Comparison of ENCODE assay signal across 8 cellular contexts in the genomic region with DNA sequence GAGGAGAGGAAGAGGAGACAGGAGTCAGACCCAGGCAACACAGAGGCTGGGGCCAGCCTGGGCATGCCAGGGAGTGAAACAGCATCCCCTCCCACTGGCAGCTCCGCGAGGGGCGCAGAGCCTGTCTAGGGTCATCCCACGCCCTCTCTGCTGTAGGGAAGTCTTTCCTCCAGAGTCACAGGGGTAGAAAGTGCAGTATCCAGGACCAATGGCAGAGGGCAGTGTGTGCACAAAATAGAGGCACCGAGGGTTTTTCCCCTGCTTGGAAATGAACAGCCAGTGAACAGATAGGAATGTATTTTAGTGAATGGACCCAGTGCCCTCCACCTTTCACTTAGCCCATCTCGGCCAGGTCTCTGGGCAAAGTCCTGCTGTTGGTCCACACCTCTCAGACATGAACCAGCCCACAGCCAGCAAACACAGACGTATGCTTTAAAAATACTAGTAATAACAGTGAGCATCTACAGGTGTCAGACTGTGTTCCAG. TPM values are rescaled to one million over a fixed set of nuclear protein-coding genes. Genes with fewer than 3 reads are reported as not detected.
DNase-seq lines count a peak whose midpoint lies in the region; ATAC-seq, FAIRE-seq and TF ChIP-seq lines count a peak whose summit lies in the region.

No MANE protein-coding gene starts in this region.

- TF ChIP-seq RAD21 in HepG2 (CRISPR knock-in tag; IDR thresholded peaks at IDR 0.05), result peak; percentile 71

- intact Hi-C loops in HepG2 (cut with micrococcal nuclease; ENCODE audit: unreplicated experiment), result loop anchor here (1.0 to 2.0 kb wide), 2 partner anchors 288 to 297 kb away; no protein-coding TSS in a partner anchor

- in situ Hi-C loops in HepG2 (cut with HindIII; ENCODE audit: extremely low pct_ligation_motif_present, low pct_unique_long_range_greater_than_20kb), result loop anchor here (5.0 to 10.0 kb wide), 2 partner anchors 284 to 402 kb away; no protein-coding TSS in a partner anchor

- H3K27me3 ChIP-seq in HepG2 (ENCODE audit: control insufficient read depth in 1 of 2, insufficient read depth in 2 of 2, low read length in 2 of 2), result peaks cover 4 to 49% of the 10 kb centered on the region in 2 experiments; a peak in 2 of 5 replicates

- no peaks in the 10 kb centered on the region for H3K36me3 ChIP-seq in HepG2 (replicated peaks in 1 of 2; ENCODE audit: control insufficient read depth in 1 of 2, insufficient read depth in 2 of 2, low read length in 2 of 2)

- H3K4me3 ChIP-seq in HepG2 (replicated peaks in 1 of 3; ENCODE audit: insufficient read depth in 1 of 3, low read depth in 2 of 3, low read length in 3 of 3), result no peak overlapping the region

- H3K9me3 ChIP-seq in HepG2 (ENCODE audit: low read length), result no peaks in the 10 kb centered on the region

- no peak overlapping the region for H3K27ac ChIP-seq in HepG2 (ENCODE audit: extremely low read length, insufficient read depth, low read length)

- BruUV-seq in HepG2 (replicated peaks; lab: Mats Ljungman, UMichigan), result no TSS peak

- 0% methylated on average over 5 of the region's 7 CpGs for WGBS in HepG2 (ENCODE audit: low lambda C conversion rate)

- FAIRE-seq in HepG2 (lab: Jason Lieb, UNC), result peak; percentile 60

- no peaks in the 10 kb centered on the region for H3K4me1 ChIP-seq in HepG2 (ENCODE audit: insufficient read depth, low read length)

- DNase-seq in AG08395 (ENCODE audit: low spot score) (peak; percentile 85), NCI-H226 (peak; percentile 78), dedifferentiated amniotic fluid mesenchymal stem cell (ENCODE audit: extremely low spot score) (peak; percentile 72), HepG2 (ENCODE audit: low spot score) (peak; percentile 40)
- DNase-seq in activated CD4-positive, alpha-beta T cell treated with anti-CD3 and anti-CD28 coated beads, Interleukin-2, amount 50 U/mL, for 1 hour, result peak; percentile 63
- peak; percentile 29 to 46 (median 42) for DNase-seq in stimulated activated CD4-positive, alpha-beta T cell treated with anti-CD3 and anti-CD28 coated beads, TNF-alpha, amount 100 ng/mL, for 1 hour (ENCODE audit: low read depth in 3 of 3, low spot score in 1 of 3)

- H4K20me1 ChIP-seq in HepG2 (ENCODE audit: insufficient read depth, low read length), result no peaks in the 10 kb centered on the region

- no peaks in the 10 kb centered on the region for H3K79me2 ChIP-seq in HepG2 (ENCODE audit: insufficient read depth, low read length)

- no peak overlapping the region for H2AFZ ChIP-seq in HepG2 (ENCODE audit: low read length)

- no peak for TF ChIP-seq POLR2A in HepG2 (IDR thresholded peaks at IDR 0.05; ENCODE audit: insufficient read depth in 1 of 2, low read depth in 2 of 2, low read length in 2 of 2)

- no peak overlapping the region for H3K4me2 ChIP-seq in HepG2 (ENCODE audit: low read depth, low read length)

- ATAC-seq in GM21390 (IDR thresholded peaks at IDR 0.05; ENCODE audit: unreplicated experiment), result peak; percentile 49
- ATAC-seq in HepG2, result peak; percentile 94
- ATAC-seq in HG03196 (IDR thresholded peaks at IDR 0.05; ENCODE audit: unreplicated experiment), result no peak

- CTCF ChIA-PET in HepG2 (lab: Yijun Ruan, JAX; ENCODE audit: low intra/inter-chr PET ratio, low total read pairs), result interaction anchor here (1.6 to 3.8 kb wide), 3 partner anchors 287 to 398 kb away, joined by 7 to 33 read pairs (median 15); no protein-coding TSS in a partner anchor

- POLR2A ChIA-PET in HepG2 (lab: Yijun Ruan, JAX), result no interaction called here

- TF ChIP-seq EP300 in HepG2 (IDR thresholded peaks at IDR 0.05; ENCODE audit: low read depth in 2 of 2, low read length in 2 of 2), result no peak
- TF ChIP-seq EP300 in HepG2 (CRISPR knock-in tag; IDR thresholded peaks at IDR 0.05; ENCODE audit: borderline replicate concordance), result no peak

- no peak overlapping the region for H3K9ac ChIP-seq in HepG2 (ENCODE audit: insufficient read depth, low read depth, low read length)

- TF ChIP-seq CTCF in HepG2 (CRISPR knock-in tag; IDR thresholded peaks at IDR 0.05), result peak; percentile 82

RNA-seq across cellular contexts. Expression of gene KRT74, which starts 9.4 kb away (rescaled TPM):
- total RNA-seq in HepG2 (2016; rRNA removed; fragmentation: Illumina TruSeq; extraction: Trizol), result not detected in 2 replicates
- total RNA-seq in HepG2 (2016; cell fraction: cytosol; rRNA removed; fragmentation: Illumina TruSeq; extraction: Trizol; ENCODE audit: low read depth), result not detected in 2 replicates
- total RNA-seq in HepG2 (2016; cell fraction: insoluble cytoplasmic fraction; rRNA removed; fragmentation: Illumina TruSeq; extraction: Trizol), result not detected in 2 replicates
- total RNA-seq in HepG2 (2016; cell fraction: membrane; rRNA removed; fragmentation: Illumina TruSeq; extraction: Trizol), result not detected in 2 replicates
- total RNA-seq in HepG2 (2016; cell fraction: nucleus; rRNA removed; fragmentation: Illumina TruSeq; extraction: Trizol), result not detected in 2 replicates
- polyA plus RNA-seq in HepG2 (2011; rRNA removed), result not detected in 2 replicates
- not detected in 2 replicates for polyA plus RNA-seq in HepG2 (2011; cell fraction: cytosol; rRNA removed)
- polyA plus RNA-seq in HepG2 (2011; cell fraction: nucleus; rRNA removed), result not detected in 2 replicates
- polyA plus RNA-seq in HepG2 (2012), result not detected in 2 replicates
- polyA plus RNA-seq in HepG2 (2016; cell fraction: cytosol; fragmentation: Illumina TruSeq; extraction: Trizol; ENCODE audit: low read depth), result not detected in 2 replicates
- not detected in 2 replicates for polyA plus RNA-seq in HepG2 (2016; cell fraction: insoluble cytoplasmic fraction; fragmentation: Illumina TruSeq; extraction: Trizol; ENCODE audit: low read depth)
- not detected in 2 replicates for polyA plus RNA-seq in HepG2 (2016; cell fraction: membrane; fragmentation: Illumina TruSeq; extraction: Trizol; ENCODE audit: low read depth)
- polyA plus RNA-seq in HepG2 (2016; cell fraction: nucleus; fragmentation: Illumina TruSeq; extraction: Trizol; ENCODE audit: insufficient read depth, low read depth), result not detected in 2 replicates
- not detected in 2 replicates for polyA minus RNA-seq in HepG2 (2011; rRNA and poly(A)+ RNA removed; ENCODE audit: low replicate concordance)
- polyA minus RNA-seq in HepG2 (2011; cell fraction: cytosol; rRNA and poly(A)+ RNA removed), result not detected in 2 replicates
- not detected in 2 replicates for polyA minus RNA-seq in HepG2 (2011; cell fraction: nucleus; rRNA and poly(A)+ RNA removed)

RNA-seq across cellular contexts. Expression of gene KRT72, which starts 18.2 kb away (rescaled TPM):
- total RNA-seq in HepG2 (2016; rRNA removed; fragmentation: Illumina TruSeq; extraction: Trizol), result not detected in 2 replicates
- not detected in 2 replicates for total RNA-seq in HepG2 (2016; cell fraction: cytosol; rRNA removed; fragmentation: Illumina TruSeq; extraction: Trizol; ENCODE audit: low read depth)
- total RNA-seq in HepG2 (2016; cell fraction: insoluble cytoplasmic fraction; rRNA removed; fragmentation: Illumina TruSeq; extraction: Trizol), result not detected in 2 replicates
- total RNA-seq in HepG2 (2016; cell fraction: membrane; rRNA removed; fragmentation: Illumina TruSeq; extraction: Trizol), result not detected in 2 replicates
- total RNA-seq in HepG2 (2016; cell fraction: nucleus; rRNA removed; fragmentation: Illumina TruSeq; extraction: Trizol), result not detected in 2 replicates
- polyA plus RNA-seq in HepG2 (2011; rRNA removed), result not detected in 2 replicates
- not detected in 2 replicates for polyA plus RNA-seq in HepG2 (2011; cell fraction: cytosol; rRNA removed)
- not detected in 2 replicates for polyA plus RNA-seq in HepG2 (2011; cell fraction: nucleus; rRNA removed)
- polyA plus RNA-seq in HepG2 (2012), result not detected in 2 replicates
- polyA plus RNA-seq in HepG2 (2016; cell fraction: cytosol; fragmentation: Illumina TruSeq; extraction: Trizol; ENCODE audit: low read depth), result not detected in 2 replicates
- not detected in 2 replicates for polyA plus RNA-seq in HepG2 (2016; cell fraction: insoluble cytoplasmic fraction; fragmentation: Illumina TruSeq; extraction: Trizol; ENCODE audit: low read depth)
- polyA plus RNA-seq in HepG2 (2016; cell fraction: membrane; fragmentation: Illumina TruSeq; extraction: Trizol; ENCODE audit: low read depth), result not detected in 2 replicates
- polyA plus RNA-seq in HepG2 (2016; cell fraction: nucleus; fragmentation: Illumina TruSeq; extraction: Trizol; ENCODE audit: insufficient read depth, low read depth), result not detected in 2 replicates
- not detected in 2 replicates for polyA minus RNA-seq in HepG2 (2011; rRNA and poly(A)+ RNA removed; ENCODE audit: low replicate concordance)
- polyA minus RNA-seq in HepG2 (2011; cell fraction: cytosol; rRNA and poly(A)+ RNA removed), result not detected in 2 replicates
- polyA minus RNA-seq in HepG2 (2011; cell fraction: nucleus; rRNA and poly(A)+ RNA removed), result not detected in 2 replicates

RNA-seq across cellular contexts. Expression of gene KRT71, which starts 30.1 kb away (rescaled TPM):
- not detected in 2 replicates for total RNA-seq in HepG2 (2016; rRNA removed; fragmentation: Illumina TruSeq; extraction: Trizol)
- total RNA-seq in HepG2 (2016; cell fraction: cytosol; rRNA removed; fragmentation: Illumina TruSeq; extraction: Trizol; ENCODE audit: low read depth), result not detected in 2 replicates
- total RNA-seq in HepG2 (2016; cell fraction: insoluble cytoplasmic fraction; rRNA removed; fragmentation: Illumina TruSeq; extraction: Trizol), result not detected in 2 replicates
- not detected in 2 replicates for total RNA-seq in HepG2 (2016; cell fraction: membrane; rRNA removed; fragmentation: Illumina TruSeq; extraction: Trizol)
- not detected in 2 replicates for total RNA-seq in HepG2 (2016; cell fraction: nucleus; rRNA removed; fragmentation: Illumina TruSeq; extraction: Trizol)
- polyA plus RNA-seq in HepG2 (2011; rRNA removed), result not detected in 2 replicates
- not detected in 2 replicates for polyA plus RNA-seq in HepG2 (2011; cell fraction: cytosol; rRNA removed)
- polyA plus RNA-seq in HepG2 (2011; cell fraction: nucleus; rRNA removed), result not detected in 2 replicates
- not detected in 2 replicates for polyA plus RNA-seq in HepG2 (2012)
- not detected in 2 replicates for polyA plus RNA-seq in HepG2 (2016; cell fraction: cytosol; fragmentation: Illumina TruSeq; extraction: Trizol; ENCODE audit: low read depth)
- not detected in 2 replicates for polyA plus RNA-seq in HepG2 (2016; cell fraction: insoluble cytoplasmic fraction; fragmentation: Illumina TruSeq; extraction: Trizol; ENCODE audit: low read depth)
- not detected in 2 replicates for polyA plus RNA-seq in HepG2 (2016; cell fraction: membrane; fragmentation: Illumina TruSeq; extraction: Trizol; ENCODE audit: low read depth)
- polyA plus RNA-seq in HepG2 (2016; cell fraction: nucleus; fragmentation: Illumina TruSeq; extraction: Trizol; ENCODE audit: insufficient read depth, low read depth), result not detected in 2 replicates
- polyA minus RNA-seq in HepG2 (2011; rRNA and poly(A)+ RNA removed; ENCODE audit: low replicate concordance), result not detected in 2 replicates
- polyA minus RNA-seq in HepG2 (2011; cell fraction: cytosol; rRNA and poly(A)+ RNA removed), result not detected in 2 replicates
- not detected in 2 replicates for polyA minus RNA-seq in HepG2 (2011; cell fraction: nucleus; rRNA and poly(A)+ RNA removed)

RNA-seq across cellular contexts. Expression of gene KRT73, which starts 35.3 kb away (rescaled TPM):
- total RNA-seq in HepG2 (2016; rRNA removed; fragmentation: Illumina TruSeq; extraction: Trizol), result not detected in 2 replicates
- total RNA-seq in HepG2 (2016; cell fraction: cytosol; rRNA removed; fragmentation: Illumina TruSeq; extraction: Trizol; ENCODE audit: low read depth), result not detected in 2 replicates
- total RNA-seq in HepG2 (2016; cell fraction: insoluble cytoplasmic fraction; rRNA removed; fragmentation: Illumina TruSeq; extraction: Trizol), result not detected in 2 replicates
- not detected in 2 replicates for total RNA-seq in HepG2 (2016; cell fraction: membrane; rRNA removed; fragmentation: Illumina TruSeq; extraction: Trizol)
- not detected in 2 replicates for total RNA-seq in HepG2 (2016; cell fraction: nucleus; rRNA removed; fragmentation: Illumina TruSeq; extraction: Trizol)
- not detected in 2 replicates for polyA plus RNA-seq in HepG2 (2011; rRNA removed)
- not detected in 2 replicates for polyA plus RNA-seq in HepG2 (2011; cell fraction: cytosol; rRNA removed)
- not detected in 2 replicates for polyA plus RNA-seq in HepG2 (2011; cell fraction: nucleus; rRNA removed)
- not detected in 2 replicates for polyA plus RNA-seq in HepG2 (2012)
- polyA plus RNA-seq in HepG2 (2016; cell fraction: cytosol; fragmentation: Illumina TruSeq; extraction: Trizol; ENCODE audit: low read depth), result not detected in 2 replicates
- not detected in 2 replicates for polyA plus RNA-seq in HepG2 (2016; cell fraction: insoluble cytoplasmic fraction; fragmentation: Illumina TruSeq; extraction: Trizol; ENCODE audit: low read depth)
- not detected in 2 replicates for polyA plus RNA-seq in HepG2 (2016; cell fraction: membrane; fragmentation: Illumina TruSeq; extraction: Trizol; ENCODE audit: low read depth)
- polyA plus RNA-seq in HepG2 (2016; cell fraction: nucleus; fragmentation: Illumina TruSeq; extraction: Trizol; ENCODE audit: insufficient read depth, low read depth), result not detected in 2 replicates
- not detected in 2 replicates for polyA minus RNA-seq in HepG2 (2011; rRNA and poly(A)+ RNA removed; ENCODE audit: low replicate concordance)
- polyA minus RNA-seq in HepG2 (2011; cell fraction: cytosol; rRNA and poly(A)+ RNA removed), result not detected in 2 replicates
- not detected in 2 replicates for polyA minus RNA-seq in HepG2 (2011; cell fraction: nucleus; rRNA and poly(A)+ RNA removed)
